ENCODE assay signal across 16 cellular contexts in genomic region chr1:221892301-221892830, GRCh38.
DNase-seq lines count a peak whose midpoint lies in the region; ATAC-seq and TF ChIP-seq lines count a peak whose summit lies in the region.
"Had no signal": no experiment of that assay in that cellular context is flagged by ENCODE, and none has a peak within 500 bp of the region (broad histone marks: within the 10 kb centered on the region; RNA-seq: fewer than 3 reads in every experiment).

No MANE protein-coding gene starts in this region.

- WGBS in right cardiac atrium: 57% methylated on average over 1 of the region's 1 CpG
- WGBS in suprapubic skin: 83% methylated on average over 1 of the region's 1 CpG

- H3K27me3 ChIP-seq in left ventricle myocardium inferior (ENCODE audit: low read depth): no peaks in the 10 kb centered on the region
- H3K27me3 ChIP-seq in right cardiac atrium (ENCODE audit: control insufficient read depth, insufficient read depth): no peaks in the 10 kb centered on the region
- no peaks in the 10 kb centered on the region for H3K27me3 ChIP-seq in adipocyte (replicated peaks; ENCODE audit: control insufficient read depth, insufficient read depth, low read length)
- no peaks in the 10 kb centered on the region for H3K27me3 ChIP-seq in suprapubic skin

- H3K36me3 ChIP-seq in left ventricle myocardium inferior (no peaks in the 10 kb centered on the region), adipocyte (ENCODE audit: control insufficient read depth, insufficient read depth, low read length, severe bottlenecking) (no peaks in the 10 kb centered on the region), suprapubic skin (no peaks in the 10 kb centered on the region)

- no peak overlapping the region for H3K4me3 ChIP-seq in left ventricle myocardium inferior
- H3K4me3 ChIP-seq in right cardiac atrium (ENCODE audit: low read length): no peak overlapping the region
- no peak overlapping the region for H3K4me3 ChIP-seq in adipocyte (ENCODE audit: low read length)
- no peak overlapping the region for H3K4me3 ChIP-seq in suprapubic skin
- H3K4me3 ChIP-seq: SK-N-MC had no signal

- ATAC-seq in right cardiac atrium: no peak

- H3K9me3 ChIP-seq in left ventricle myocardium inferior (replicated peaks): peaks cover 7% of the 10 kb centered on the region
- no peaks in the 10 kb centered on the region for H3K9me3 ChIP-seq in right cardiac atrium (ENCODE audit: control insufficient read depth, low read length)
- peaks cover 6% of the 10 kb centered on the region for H3K9me3 ChIP-seq in adipocyte (ENCODE audit: control insufficient read depth, low read length)
- no peaks in the 10 kb centered on the region for H3K9me3 ChIP-seq in suprapubic skin

- intact Hi-C loops in left ventricle myocardium inferior (cut with micrococcal nuclease) (no loop called here), right cardiac atrium (cut with DNase I) (no loop called here)

- no peak for DNase-seq in left ventricle myocardium inferior
- DNase-seq in right cardiac atrium: no peak
- peak; percentile 27 for DNase-seq in adipocyte (ENCODE audit: low read depth)
- peak; percentile 20 for DNase-seq in foreskin melanocyte
- no peak for DNase-seq in suprapubic skin (ENCODE audit: low spot score in 2 of 2)
- DNase-seq in NCI-H146 treated with DMSO at 0.1 percent for 48 hours (lab: John Stamatoyannopoulos, UW; ENCODE audit: unreplicated experiment): no peak
- no peak for DNase-seq in COLO668 (lab: John Stamatoyannopoulos, UW; ENCODE audit: unreplicated experiment)
- DNase-seq in activated CD4-positive, alpha-beta memory T cell treated with anti-CD3 and anti-CD28 coated beads, Interleukin-2, amount 10 ng/mL, durations not matched to agents 7 days and 5 days: no peak
- DNase-seq: C1 segment of cervical spinal cord; CD8-positive, alpha-beta memory T cell; NCI-H1436; NCI-H2029; NCI-H345; NCI-H526 had no signal

- no peaks in the 10 kb centered on the region for H3K9me3 Mint-ChIP-seq in activated CD4-positive, alpha-beta memory T cell treated with anti-CD3 and anti-CD28 coated beads, Interleukin-2, amount 10 ng/mL, durations not matched to agents 7 days and 5 days
- H3K9me3 Mint-ChIP-seq: CD8-positive, alpha-beta memory T cell had no signal

- CTCF ChIA-PET in activated CD4-positive, alpha-beta memory T cell treated with anti-CD3 and anti-CD28 coated beads, Interleukin-2, amount 10 ng/mL, durations not matched to agents 7 days and 5 days (lab: Charles Lee): no interaction called here

- no peak for TF ChIP-seq EP300 in suprapubic skin (IDR thresholded peaks at IDR 0.05)

- TF ChIP-seq CTCF in left ventricle myocardium inferior (IDR thresholded peaks at IDR 0.05; ENCODE audit: borderline replicate concordance) (no peak), suprapubic skin (IDR thresholded peaks at IDR 0.05) (no peak)

- H3K27me3 Mint-ChIP-seq in activated CD4-positive, alpha-beta memory T cell treated with anti-CD3 and anti-CD28 coated beads, Interleukin-2, amount 10 ng/mL, durations not matched to agents 7 days and 5 days: peaks cover 5% of the 10 kb centered on the region

- H3K4me1 Mint-ChIP-seq in activated CD4-positive, alpha-beta memory T cell treated with anti-CD3 and anti-CD28 coated beads, Interleukin-2, amount 10 ng/mL, durations not matched to agents 7 days and 5 days: no peaks in the 10 kb centered on the region
- H3K4me1 Mint-ChIP-seq: CD8-positive, alpha-beta memory T cell had no signal

- H3K4me3 Mint-ChIP-seq in activated CD4-positive, alpha-beta memory T cell treated with anti-CD3 and anti-CD28 coated beads, Interleukin-2, amount 10 ng/mL, durations not matched to agents 7 days and 5 days: no peak overlapping the region
- H3K4me3 Mint-ChIP-seq: CD8-positive, alpha-beta memory T cell had no signal

- H3K4me1 ChIP-seq in left ventricle myocardium inferior (peaks cover 9% of the 10 kb centered on the region), right cardiac atrium (ENCODE audit: control insufficient read depth, insufficient read depth, low read length) (no peaks in the 10 kb centered on the region), adipocyte (ENCODE audit: control insufficient read depth, insufficient read depth, low read length) (peaks cover 48% of the 10 kb centered on the region), suprapubic skin (peaks cover 9% of the 10 kb centered on the region)

- H3K27ac ChIP-seq in left ventricle myocardium inferior (replicated peaks) (peak overlapping the region; percentile 2), right cardiac atrium (ENCODE audit: low read length) (no peak overlapping the region), suprapubic skin (peak overlapping the region; percentile 39)
- H3K27ac ChIP-seq: KMS-11, SK-N-MC had no signal

- peak overlapping the region; percentile 79 for H3K9ac ChIP-seq in adipocyte (ENCODE audit: low read length)
- H3K9ac ChIP-seq: KMS-11 had no signal

- POLR2A ChIA-PET in activated CD4-positive, alpha-beta memory T cell treated with anti-CD3 and anti-CD28 coated beads, Interleukin-2, amount 10 ng/mL, durations not matched to agents 7 days and 5 days (lab: Charles Lee): no interaction called here

- no peak overlapping the region for H3K27ac Mint-ChIP-seq in activated CD4-positive, alpha-beta memory T cell treated with anti-CD3 and anti-CD28 coated beads, Interleukin-2, amount 10 ng/mL, durations not matched to agents 7 days and 5 days
- H3K27ac Mint-ChIP-seq: CD8-positive, alpha-beta memory T cell had no signal

- no peaks in the 10 kb centered on the region for H3K36me3 Mint-ChIP-seq in activated CD4-positive, alpha-beta memory T cell treated with anti-CD3 and anti-CD28 coated beads, Interleukin-2, amount 10 ng/mL, durations not matched to agents 7 days and 5 days (ENCODE audit: low read depth)
- H3K36me3 Mint-ChIP-seq: CD8-positive, alpha-beta memory T cell had no signal

- no peak for TF ChIP-seq POLR2A in suprapubic skin (IDR thresholded peaks at IDR 0.05)

Comparison
In these comparisons a context has a peak if more than half of its experiments do, and no peak if none do; other contexts are left out.
1. DNase-seq: peak in adipocyte (single experiment) and foreskin melanocyte (single experiment); none in left ventricle myocardium inferior (single experiment), right cardiac atrium (0 of 3), suprapubic skin (0 of 2), NCI-H146 treated with DMSO at 0.1 percent for 48 hours (single experiment), COLO668 (single experiment) and activated CD4-positive, alpha-beta memory T cell treated with anti-CD3 and anti-CD28 coated beads, Interleukin-2, amount 10 ng/mL, durations not matched to agents 7 days and 5 days (single experiment).